Comparison of ENCODE assay signal across 7 cellular contexts in the genomic region with DNA sequence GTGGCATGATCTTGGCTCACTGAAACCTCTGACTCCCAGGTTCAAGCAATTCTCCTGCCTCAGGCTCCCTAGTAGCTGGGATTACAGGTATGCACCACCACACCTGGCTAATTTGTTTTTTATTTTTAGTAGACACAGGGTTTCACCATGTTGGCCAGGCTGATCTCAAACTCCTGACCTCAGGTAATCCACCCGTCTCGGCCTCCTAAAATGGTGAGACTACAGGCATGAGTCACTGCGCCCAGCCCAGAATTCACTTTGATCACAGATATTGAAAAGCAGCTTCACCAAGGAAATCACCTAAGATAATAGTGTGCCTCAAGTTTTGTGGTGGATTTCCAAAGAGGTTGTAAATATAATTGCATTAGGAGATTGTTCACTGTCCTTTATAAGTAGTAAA. TPM values are rescaled to one million over a fixed set of nuclear protein-coding genes. Genes with fewer than 3 reads are reported as not detected.
DNase-seq lines count a peak whose midpoint lies in the region; ATAC-seq and TF ChIP-seq lines count a peak whose summit lies in the region.
"Not testable (repeated sequence)": the region's sequence is repeated elsewhere in the genome, so short reads cannot be mapped to it uniquely, and the experiment has no call there.

No MANE protein-coding gene starts in this region.

- not testable (repeated sequence) for H3K9me3 ChIP-seq in RWPE2 (ENCODE audit: severe bottlenecking); cardiac muscle cell (ENCODE audit: low read depth); iPS-20b (ENCODE audit: insufficient read depth, low read depth, low read length)

- H3K4me3 ChIP-seq in GM23338: peak overlapping the region; percentile 17; the same call in 1 of the 2 replicates
- H3K4me3 ChIP-seq in RWPE2 (ENCODE audit: severe bottlenecking): peak overlapping the region; percentile 1
- H3K4me3 ChIP-seq in cardiac muscle cell: peak overlapping the region; percentile 57
- H3K4me3 ChIP-seq in iPS-20b (ENCODE audit: low read length): peak overlapping the region; percentile 7

- H4K20me1 ChIP-seq in GM23338 (replicated peaks; ENCODE audit: insufficient read depth): not testable (repeated sequence)

- not testable (repeated sequence) for TF ChIP-seq RAD21 in Ishikawa (IDR thresholded peaks at IDR 0.05; ENCODE audit: low read depth)

- peak overlapping the region; percentile 26; the same call in 1 of the 2 replicates for H3K9ac ChIP-seq in iPS-20b (ENCODE audit: low read depth, low read length)

- peaks cover 65% of the 10 kb centered on the region for H3K79me2 ChIP-seq in GM23338 (replicated peaks; ENCODE audit: insufficient read depth)

- H3K27me3 Mint-ChIP-seq in GM23338 (ENCODE audit: insufficient read depth, low read depth, poor library complexity) (peaks cover 11% of the 10 kb centered on the region), chondrocyte (ENCODE audit: low read depth) (peaks cover 19% of the 10 kb centered on the region), nephron progenitor cell (ENCODE audit: low read depth, poor library complexity) (peaks cover 29% of the 10 kb centered on the region)

- H3K4me1 Mint-ChIP-seq in GM23338 (peaks cover 47% of the 10 kb centered on the region), chondrocyte (ENCODE audit: low read depth) (peaks cover 42% of the 10 kb centered on the region), nephron progenitor cell (peaks cover 57% of the 10 kb centered on the region)

- TF ChIP-seq EP300 in Ishikawa (IDR thresholded peaks at IDR 0.05; ENCODE audit: borderline replicate concordance): not testable (repeated sequence)

- not testable (repeated sequence) for H3F3A ChIP-seq in GM23338 (replicated peaks; ENCODE audit: low read depth)

- DNase-seq in GM23338 (ENCODE audit: low spot score): peak; percentile 32
- not testable (repeated sequence) for DNase-seq in RWPE2 (ENCODE audit: low spot score); chondrocyte (ENCODE audit: low spot score); cardiac muscle cell (ENCODE audit: low read depth in 1 of 2, low spot score in 1 of 2); nephron progenitor cell

- H3K4me1 ChIP-seq in GM23338 (ENCODE audit: insufficient read depth) (peaks cover 39% of the 10 kb centered on the region), RWPE2 (ENCODE audit: insufficient read depth, poor library complexity, severe bottlenecking) (peaks cover 52% of the 10 kb centered on the region), cardiac muscle cell (ENCODE audit: low read depth) (peaks cover 41% of the 10 kb centered on the region), iPS-20b (ENCODE audit: insufficient read depth, low read length) (peaks cover 28% of the 10 kb centered on the region)

- peak overlapping the region; percentile 47 for H3K4me3 Mint-ChIP-seq in GM23338
- not testable (repeated sequence) for H3K4me3 Mint-ChIP-seq in chondrocyte (ENCODE audit: unreplicated experiment)
- peak overlapping the region; percentile 29 for H3K4me3 Mint-ChIP-seq in nephron progenitor cell

- H3K27me3 ChIP-seq in GM23338 (ENCODE audit: insufficient read depth); RWPE2 (ENCODE audit: insufficient read depth, poor library complexity, severe bottlenecking); cardiac muscle cell: not testable (repeated sequence)
- peaks cover 12% of the 10 kb centered on the region; the same call in 1 of the 2 replicates for H3K27me3 ChIP-seq in iPS-20b (ENCODE audit: insufficient read depth, low read length)

- TF ChIP-seq CTCF in GM23338 (conservative IDR thresholded peaks at IDR 0.05; ENCODE audit: low read depth in 2 of 2); RWPE2 (IDR thresholded peaks at IDR 0.05; ENCODE audit: poor library complexity, severe bottlenecking); chondrocyte (IDR thresholded peaks at IDR 0.05); cardiac muscle cell (IDR thresholded peaks at IDR 0.05; ENCODE audit: low read depth, low read length); nephron progenitor cell (IDR thresholded peaks at IDR 0.05): not testable (repeated sequence)

- H3K36me3 ChIP-seq in GM23338 (ENCODE audit: insufficient read depth); cardiac muscle cell; iPS-20b (ENCODE audit: insufficient read depth, low read depth, low read length): not testable (repeated sequence)
- peaks cover 13% of the 10 kb centered on the region; the same call in 1 of the 2 replicates for H3K36me3 ChIP-seq in RWPE2 (ENCODE audit: low read depth)

- H3K9me2 ChIP-seq in GM23338 (ENCODE audit: insufficient read depth): not testable (repeated sequence)

- not testable (repeated sequence) for H3K9me3 Mint-ChIP-seq in GM23338; chondrocyte (ENCODE audit: low read depth); nephron progenitor cell

- peak overlapping the region; percentile 97 for H3K27ac Mint-ChIP-seq in GM23338
- H3K27ac Mint-ChIP-seq in chondrocyte (ENCODE audit: unreplicated experiment): peak overlapping the region; percentile 59
- peak overlapping the region; percentile 39 for H3K27ac Mint-ChIP-seq in nephron progenitor cell

- peak overlapping the region; percentile 66 for H3K4me2 ChIP-seq in GM23338

- not testable (repeated sequence) for H3K36me3 Mint-ChIP-seq in GM23338 (ENCODE audit: low read depth); chondrocyte (ENCODE audit: low read depth); nephron progenitor cell (ENCODE audit: low read depth)

- ATAC-seq in GM23338: not testable (repeated sequence)
- 0 out of 3 replicates have a peak, but pooled peaks have one; percentile 10 for ATAC-seq in RWPE2 (ENCODE audit: low read depth)

- H3K27ac ChIP-seq in GM23338 (ENCODE audit: low read depth) (peak overlapping the region; percentile 96), RWPE2 (ENCODE audit: poor library complexity, severe bottlenecking) (peak overlapping the region; percentile 95), cardiac muscle cell (peak overlapping the region; percentile 92)
- H3K27ac ChIP-seq in iPS-20b (ENCODE audit: low read length): not testable (repeated sequence)

- not testable (repeated sequence) for H2AFZ ChIP-seq in GM23338

TF ChIP-seq in Ishikawa, 13 proteins besides CTCF, POLR2A, EP300 and RAD21:
- TF ChIP-seq TCF12 (IDR thresholded peaks at IDR 0.05; ENCODE audit: low read depth): peak; percentile 10; the same call in 1 of the 2 replicates

RNA-seq across cellular contexts. Expression of a gene that starts 4.2 kb away (rescaled TPM):
- total RNA-seq in GM23338 (2014; rRNA removed; shearing (Covaris generic)): 47.6 and 49.9 TPM in 2 replicates
- 17.8 and 24.6 TPM in 2 replicates for polyA plus RNA-seq in GM23338 (2016; fragmentation: Nextera tagmentation; extraction: Ambion mirVana)
- total RNA-seq in chondrocyte: 2.1 to 5.8 TPM (median 5.3 TPM) in 3 replicates
- 362 and 376 TPM in 2 replicates for total RNA-seq in cardiac muscle cell
- polyA plus RNA-seq in cardiac muscle cell: 363 and 451 TPM in 2 replicates

Comparison
In these comparisons a context has a peak if more than half of its experiments do, and no peak if none do; other contexts are left out.
1. H3K4me3 ChIP-seq: peak in every context shown above with its lines; median percentile 57 in cardiac muscle cell; 17 in GM23338; 7 in iPS-20b; 1 in RWPE2.
2. H3K27ac Mint-ChIP-seq: peak in every context shown above with its lines; median percentile 97 in GM23338; 59 in chondrocyte; 39 in nephron progenitor cell.